In genomic region chr11:120212926-120213325, GRCh38 we compare ENCODE assay signal across 15 cellular contexts. TPM values are rescaled to one million over a fixed set of nuclear protein-coding genes. Genes with fewer than 3 reads are reported as not detected.
A peak's percentile ranks its signal among the peaks of the same experiment; 100 is the strongest.
DNase-seq lines count a peak whose midpoint lies in the region; ATAC-seq and TF ChIP-seq lines count a peak whose summit lies in the region.
"Had no signal": no experiment of that assay in that cellular context is flagged by ENCODE, and none has a peak within 500 bp of the region (broad histone marks: within the 10 kb centered on the region; RNA-seq: fewer than 3 reads in every experiment).

No MANE protein-coding gene starts in this region.

- intact Hi-C loops in heart right ventricle (cut with DNase I) (loop anchor here in 1 of 10 donors (5.0 kb wide), 1 partner anchor 41 kb away; no protein-coding TSS in a partner anchor), Right ventricle myocardium superior (cut with DNase I) (no loop called here), OCI-LY7 (cut with micrococcal nuclease; ENCODE audit: unreplicated experiment) (no loop called here)
- intact Hi-C loops in activated CD8-positive, alpha-beta T cell treated with anti-CD3 and anti-CD28 coated beads for 36 hours (cut with micrococcal nuclease): no loop called here

- DNase-seq in heart right ventricle (no peak), Right ventricle myocardium superior (no peak), endodermal cell (no peak), OCI-LY7 (ENCODE audit: low spot score) (no peak)
- DNase-seq in activated CD8-positive, alpha-beta T cell treated with anti-CD3 and anti-CD28 coated beads for 36 hours: no peak
- no peak for DNase-seq in stimulated activated CD4-positive, alpha-beta T cell treated with anti-CD3 and anti-CD28 coated beads, Interleukin-4, amount 100 ng/mL, for 4 hours
- DNase-seq: Kasumi-1; mesendoderm; NCI-H82; stimulated activated CD4-positive, alpha-beta T cell treated with anti-CD3 and anti-CD28 coated beads, Interleukin-2, amount 100 ng/mL, for 24 hours; trophoblast cell had no signal

- no peaks in the 10 kb centered on the region for H3K9me2 ChIP-seq in OCI-LY7 (ENCODE audit: insufficient read depth, low read length)

- no peak overlapping the region for H2AFZ ChIP-seq in OCI-LY7 (ENCODE audit: low read length)

- H3K27me3 ChIP-seq in heart right ventricle: peaks cover 0 to 7% (median 0%) of the 10 kb centered on the region in 7 donors
- peaks cover 86% of the 10 kb centered on the region for H3K27me3 ChIP-seq in endodermal cell (ENCODE audit: control insufficient read depth, insufficient read depth, low read length, poor library complexity, severe bottlenecking)
- no peaks in the 10 kb centered on the region for H3K27me3 ChIP-seq in muscle layer of duodenum (ENCODE audit: low read depth, low read length)

- no peaks in the 10 kb centered on the region for H3K79me2 ChIP-seq in OCI-LY7 (ENCODE audit: insufficient read depth, low read depth, low read length)

- H3K4me1 Mint-ChIP-seq in endodermal cell: peaks cover 24% of the 10 kb centered on the region
- H3K4me1 Mint-ChIP-seq in activated CD8-positive, alpha-beta T cell treated with anti-CD3 and anti-CD28 coated beads for 36 hours (ENCODE audit: low read depth): peaks cover 16% of the 10 kb centered on the region

- no peak overlapping the region for H3K9ac ChIP-seq in endodermal cell (ENCODE audit: extremely low read depth, low read length, poor library complexity, severe bottlenecking)

- H3K4me1 ChIP-seq in heart right ventricle: peaks cover 5 to 81% (median 65%) of the 10 kb centered on the region in 9 donors
- H3K4me1 ChIP-seq in endodermal cell (ENCODE audit: control insufficient read depth, insufficient read depth, low read length): no peaks in the 10 kb centered on the region
- H3K4me1 ChIP-seq in muscle layer of duodenum (ENCODE audit: control insufficient read depth in 1 of 2, insufficient read depth in 2 of 2, low read length in 2 of 2): peaks cover 17 to 53% of the 10 kb centered on the region in 2 donors
- H3K4me1 ChIP-seq in OCI-LY7 (ENCODE audit: insufficient read depth, low read length, poor library complexity, severe bottlenecking): peaks cover 14% of the 10 kb centered on the region

- ATAC-seq in heart right ventricle (no peak), Right ventricle myocardium superior (ENCODE audit: poor library complexity) (no peak), HG03135 (IDR thresholded peaks at IDR 0.05; ENCODE audit: unreplicated experiment) (no peak)
- ATAC-seq in activated CD8-positive, alpha-beta T cell treated with anti-CD3 and anti-CD28 coated beads for 36 hours: no peak
- ATAC-seq: activated T-helper 17 cell treated with anti-CD3 and anti-CD28 coated beads, Interleukin-2, amount 50 U/mL, for 72 hours had no signal

- H3K27ac ChIP-seq in heart right ventricle (peak overlapping the region in 8 of 10 donors; percentile 61 to 92 (median 85)), endodermal cell (ENCODE audit: low read depth, low read length) (no peak overlapping the region), muscle layer of duodenum (ENCODE audit: low read length) (peak overlapping the region; percentile 74), OCI-LY7 (ENCODE audit: low read depth, low read length, poor library complexity, severe bottlenecking) (no peak overlapping the region)

- H3K4me3 ChIP-seq in heart right ventricle (peak overlapping the region in 9 of 10 donors; percentile 71 to 89 (median 76)), endodermal cell (ENCODE audit: low read length) (no peak overlapping the region), muscle layer of duodenum (ENCODE audit: low read depth in 1 of 2, low read length in 2 of 2) (peak overlapping the region; percentile 57 to 74), OCI-LY7 (ENCODE audit: low read depth, low read length, poor library complexity, severe bottlenecking) (no peak overlapping the region)

- H3K36me3 Mint-ChIP-seq in endodermal cell (ENCODE audit: low read depth): no peaks in the 10 kb centered on the region
- H3K36me3 Mint-ChIP-seq in activated CD8-positive, alpha-beta T cell treated with anti-CD3 and anti-CD28 coated beads for 36 hours (ENCODE audit: low read depth): no peaks in the 10 kb centered on the region

- peaks cover 0 to 14% (median 0%) of the 10 kb centered on the region in 9 donors for H3K36me3 ChIP-seq in heart right ventricle
- H3K36me3 ChIP-seq in endodermal cell (ENCODE audit: control insufficient read depth, insufficient read depth, low read length): no peaks in the 10 kb centered on the region
- H3K36me3 ChIP-seq in muscle layer of duodenum (ENCODE audit: control insufficient read depth in 1 of 2, insufficient read depth in 2 of 2, low read length in 2 of 2): no peaks in the 10 kb centered on the region
- H3K36me3 ChIP-seq in OCI-LY7 (ENCODE audit: insufficient read depth, low read length): no peaks in the 10 kb centered on the region

- CTCF ChIA-PET in activated CD8-positive, alpha-beta T cell treated with anti-CD3 and anti-CD28 coated beads for 36 hours (lab: Charles Lee): interaction anchor here (0.9 to 2.1 kb wide), 4 partner anchors 17 to 484 kb away, joined by 3 to 12 read pairs (median 4); partner anchors contain the start of gene NECTIN1
- CTCF ChIA-PET in OCI-LY7 (lab: Charles Lee; ENCODE audit: unreplicated experiment): no interaction called here

- POLR2A ChIA-PET in activated CD8-positive, alpha-beta T cell treated with anti-CD3 and anti-CD28 coated beads for 36 hours (lab: Charles Lee): no interaction called here
- POLR2A ChIA-PET in OCI-LY7 (lab: Charles Lee): interaction anchor here (0.6 to 0.7 kb wide), 2 partner anchors 118 to 899 kb away, joined by 5 to 8 read pairs; no protein-coding TSS in a partner anchor

- H3K4me3 Mint-ChIP-seq in endodermal cell: peak overlapping the region; percentile 67
- H3K4me3 Mint-ChIP-seq in activated CD8-positive, alpha-beta T cell treated with anti-CD3 and anti-CD28 coated beads for 36 hours: no peak overlapping the region

- H3K27me3 Mint-ChIP-seq in endodermal cell (ENCODE audit: insufficient read depth): peaks cover 93% of the 10 kb centered on the region
- H3K27me3 Mint-ChIP-seq in activated CD8-positive, alpha-beta T cell treated with anti-CD3 and anti-CD28 coated beads for 36 hours: peaks cover 9% of the 10 kb centered on the region

- H3K9me3 ChIP-seq in heart right ventricle (no peaks in the 10 kb centered on the region), endodermal cell (ENCODE audit: control insufficient read depth, low read length) (no peaks in the 10 kb centered on the region), muscle layer of duodenum (ENCODE audit: control insufficient read depth in 1 of 2, low read length in 2 of 2) (no peaks in the 10 kb centered on the region), OCI-LY7 (ENCODE audit: low read length) (no peaks in the 10 kb centered on the region)

- BruUV-seq in OCI-LY7 (replicated peaks; lab: Mats Ljungman, UMichigan): no TSS peak

- H3K4me2 ChIP-seq in OCI-LY7 (ENCODE audit: low read length): no peak overlapping the region

- 80 to 81% methylated on average over 2 of the region's 2 CpGs for WGBS in heart right ventricle, 2 donors
- 60 to 66% methylated on average over 2 of the region's 2 CpGs for WGBS in endodermal cell (ENCODE audit: insufficient coverage in 1 of 2, insufficient read length in 1 of 2), 2 experiments

- H3K27ac Mint-ChIP-seq in endodermal cell: no peak overlapping the region
- H3K27ac Mint-ChIP-seq in activated CD8-positive, alpha-beta T cell treated with anti-CD3 and anti-CD28 coated beads for 36 hours: no peak overlapping the region
- H3K27ac Mint-ChIP-seq: activated T-helper 17 cell treated with anti-CD3 and anti-CD28 coated beads, Interleukin-2, amount 50 U/mL, for 72 hours had no signal

- no peaks in the 10 kb centered on the region for H3K9me3 Mint-ChIP-seq in endodermal cell
- no peaks in the 10 kb centered on the region for H3K9me3 Mint-ChIP-seq in activated CD8-positive, alpha-beta T cell treated with anti-CD3 and anti-CD28 coated beads for 36 hours
- H3K9me3 Mint-ChIP-seq: activated T-helper 17 cell treated with anti-CD3 and anti-CD28 coated beads, Interleukin-2, amount 50 U/mL, for 72 hours had no signal

- no peaks in the 10 kb centered on the region for H4K20me1 ChIP-seq in OCI-LY7 (ENCODE audit: insufficient read depth, low read length)

- TF ChIP-seq CTCF in heart right ventricle (IDR thresholded peaks at IDR 0.05) (no peak), endodermal cell (conservative IDR thresholded peaks at IDR 0.05) (no peak), OCI-LY7 (conservative IDR thresholded peaks at IDR 0.05; ENCODE audit: low read length) (no peak)
- TF ChIP-seq CTCF in activated CD8-positive, alpha-beta T cell treated with anti-CD3 and anti-CD28 coated beads for 36 hours (IDR thresholded peaks at IDR 0.05): no peak

RNA-seq across cellular contexts. Expression of gene OAF, which starts 2.1 kb away (rescaled TPM):
- total RNA-seq in heart right ventricle: 10 to 100 TPM in 7 of 10 donors, 1 to 10 TPM in 3; 8.4 to 41.6 (median 13.8) TPM
- 10 to 100 TPM; 20.2 to 40.5 TPM for polyA plus RNA-seq in heart right ventricle
- total RNA-seq in Right ventricle myocardium superior: 30.0 TPM
- 1 to 10 TPM; 1.7 to 3.6 TPM for total RNA-seq in endodermal cell
- polyA plus RNA-seq in endodermal cell (2013, experiment 1 of 2): 15.1 TPM
- 14.4 TPM for polyA plus RNA-seq in endodermal cell (2013, experiment 2 of 2)
- total RNA-seq in activated CD8-positive, alpha-beta T cell treated with anti-CD3 and anti-CD28 coated beads for 36 hours: 1 to 10 TPM; 3.7 to 4.6 TPM
- total RNA-seq in OCI-LY7 (2014; rRNA removed; shearing (Covaris generic)): 1.9 and 3.4 TPM in 2 replicates
- total RNA-seq in OCI-LY7 (2022): 3.1 and 3.8 TPM in 2 replicates

RNA-seq across cellular contexts. Expression of gene POU2F3, which starts 27.0 kb away (rescaled TPM):
- total RNA-seq in heart right ventricle (under 1 TPM in 1 of 10 donors, not detected in 9; 0.15 TPM), Right ventricle myocardium superior (not detected), endodermal cell (under 1 TPM in 1 of 2 donors, not detected in 1; 0.46 TPM), OCI-LY7 (2022) (not detected in 2 replicates)
- polyA plus RNA-seq in heart right ventricle: under 1 TPM in 1 of 2 donors, not detected in 1; 0.03 TPM
- 0.18 TPM for polyA plus RNA-seq in endodermal cell (2013, experiment 1 of 2)
- polyA plus RNA-seq in endodermal cell (2013, experiment 2 of 2): 0.12 TPM
- not detected for total RNA-seq in activated CD8-positive, alpha-beta T cell treated with anti-CD3 and anti-CD28 coated beads for 36 hours
- total RNA-seq in OCI-LY7 (2014; rRNA removed; shearing (Covaris generic)): 0.16 TPM in 1 of 2 replicates, not detected in the other
- total RNA-seq: A673 had no signal

Comparison
In these comparisons a context has a peak if more than half of its experiments do, and no peak if none do; other contexts are left out.
1. H3K27ac ChIP-seq: peak in heart right ventricle (8 of 10) and muscle layer of duodenum (single experiment); none in endodermal cell (single experiment) and OCI-LY7 (single experiment).
2. H3K4me3 ChIP-seq: peak in heart right ventricle (9 of 10) and muscle layer of duodenum (2 of 2); none in endodermal cell (single experiment) and OCI-LY7 (single experiment).